ENCODE assay signal across 1 cellular context in the genomic region with DNA sequence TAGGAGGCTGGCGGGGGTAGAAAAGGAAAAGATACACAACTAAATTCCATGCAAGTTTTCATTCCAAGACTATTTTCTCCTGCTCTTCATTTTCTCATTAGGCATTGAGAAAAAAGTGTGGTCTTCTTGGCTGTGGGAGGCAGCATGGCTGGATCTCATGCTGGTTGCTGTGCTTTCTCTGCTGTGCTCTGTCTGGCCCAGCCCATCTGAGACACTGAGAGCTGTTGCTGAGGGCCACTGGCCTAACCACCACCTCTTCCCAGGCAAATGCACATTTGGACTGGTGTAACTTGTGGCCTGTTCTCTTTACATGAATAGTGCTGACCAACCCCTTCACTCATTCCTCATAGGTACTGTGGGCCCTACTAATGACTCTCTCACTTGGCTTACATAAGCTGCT.
TF ChIP-seq lines count a peak whose summit lies in the region.

No MANE protein-coding gene starts in this region.

TF ChIP-seq in WTC11, 78 proteins besides CTCF, POLR2A, EP300 and RAD21:
- TF ChIP-seq, protein P1, sequence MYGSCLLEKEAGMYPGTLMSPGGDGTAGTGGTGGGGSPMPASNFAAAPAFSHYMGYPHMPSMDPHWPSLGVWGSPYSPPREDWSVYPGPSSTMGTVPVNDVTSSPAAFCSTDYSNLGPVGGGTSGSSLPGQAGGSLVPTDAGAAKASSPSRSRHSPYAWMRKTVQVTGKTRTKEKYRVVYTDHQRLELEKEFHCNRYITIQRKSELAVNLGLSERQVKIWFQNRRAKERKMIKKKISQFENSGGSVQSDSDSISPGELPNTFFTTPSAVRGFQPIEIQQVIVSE (CRISPR knock-in tag; IDR thresholded peaks at IDR 0.05; ENCODE audit: borderline replicate concordance), result no peak
- no peak for TF ChIP-seq ZBTB21 (CRISPR knock-in tag; IDR thresholded peaks at IDR 0.05; ENCODE audit: borderline replicate concordance)
